32 cellular contexts compared by ENCODE assay signal in genomic region chr14:90349729-90350128, GRCh38.
"Had no signal": no experiment of that assay in that cellular context is flagged by ENCODE, and none has a peak within 500 bp of the region (broad histone marks: within the 10 kb centered on the region; RNA-seq: fewer than 3 reads in every experiment).

No MANE protein-coding gene starts in this region.

- H2AFZ ChIP-seq: hepatocyte had no signal

- H3K4me1 Mint-ChIP-seq: activated naive CD4-positive, alpha-beta T cell treated with anti-CD3 and anti-CD28 coated beads, Interleukin-2, amount 10 ng/mL, durations not matched to agents 7 days and 5 days; activated naive CD8-positive, alpha-beta T cell treated with anti-CD3 and anti-CD28 coated beads, Interleukin-2, amount 10 ng/mL, durations not matched to agents 7 days and 5 days; nephron; stimulated activated memory B cell treated with anti-CD40 and anti-IgM and Interleukin-4, amounts not matched to agents 10 μg/mL and 1 μg/mL and 100 μg/mL, for 72 hours had no signal

- H3K9me3 ChIP-seq: ascending aorta, colonic mucosa, gastrocnemius medialis, mucosa of descending colon, neutrophil, right lobe of liver, stomach, thyroid gland, upper lobe of left lung, vagina had no signal

- H3K4me3 ChIP-seq: ascending aorta, cardiac muscle cell, colonic mucosa, dorsolateral prefrontal cortex, gastrocnemius medialis, hepatocyte, mucosa of descending colon, right lobe of liver, stomach, thyroid gland, upper lobe of left lung, vagina had no signal

- ATAC-seq: activated T-cell treated with anti-CD3 and anti-CD28 coated beads, Interleukin-2, amount 50 U/mL, for 72 hours; effector memory CD8-positive, alpha-beta T cell; gastrocnemius medialis; left cardiac atrium; left ventricle myocardium superior; mucosa of descending colon; right lobe of liver; stimulated activated memory B cell treated with anti-CD40 and anti-IgM and Interleukin-4, amounts not matched to agents 10 μg/mL and 1 μg/mL and 100 μg/mL, for 72 hours had no signal

- H3K4me1 ChIP-seq: ascending aorta, colonic mucosa, gastrocnemius medialis, upper lobe of left lung, vagina had no signal

- H3K27ac ChIP-seq: ascending aorta, cardiac muscle cell, colonic mucosa, dorsolateral prefrontal cortex, gastrocnemius medialis, hepatocyte, neutrophil, right lobe of liver, stomach, thyroid gland, upper lobe of left lung, vagina had no signal

- H3K36me3 Mint-ChIP-seq: activated naive CD4-positive, alpha-beta T cell treated with anti-CD3 and anti-CD28 coated beads, Interleukin-2, amount 10 ng/mL, durations not matched to agents 7 days and 5 days; activated naive CD8-positive, alpha-beta T cell treated with anti-CD3 and anti-CD28 coated beads, Interleukin-2, amount 10 ng/mL, durations not matched to agents 7 days and 5 days; brain; stimulated activated memory B cell treated with anti-CD40 and anti-IgM and Interleukin-4, amounts not matched to agents 10 μg/mL and 1 μg/mL and 100 μg/mL, for 72 hours had no signal

- H3K27me3 ChIP-seq: ascending aorta, cardiac muscle cell, colonic mucosa, dorsolateral prefrontal cortex, gastrocnemius medialis, hepatocyte, right lobe of liver, thyroid gland, upper lobe of left lung, vagina had no signal

- DNase-seq: activated CD4-positive, CD25-positive, alpha-beta regulatory T cell treated with anti-CD3 and anti-CD28 coated beads, Interleukin-2, amount 50 U/mL, for 72 hours; activated naive CD4-positive, alpha-beta T cell treated with anti-CD3 and anti-CD28 coated beads, Interleukin-2, amount 10 ng/mL, durations not matched to agents 7 days and 5 days; activated naive CD8-positive, alpha-beta T cell treated with anti-CD3 and anti-CD28 coated beads, Interleukin-2, amount 10 ng/mL, durations not matched to agents 7 days and 5 days; activated T-cell treated with anti-CD3 and anti-CD28 coated beads for 4 hours; activated T-cell treated with anti-CD3 and anti-CD28 coated beads, Interleukin-2, amount 50 U/mL, for 72 hours; cerebellar nuclear complex; colonic mucosa; dorsolateral prefrontal cortex; effector memory CD8-positive, alpha-beta T cell; erythroblast; gastrocnemius medialis; islet precursor cell; left cardiac atrium; left ventricle myocardium superior; mucosa of descending colon; right lobe of liver; stimulated activated CD4-positive, alpha-beta T cell treated with anti-CD3 and anti-CD28 coated beads, Interleukin-4, amount 100 ng/mL, for 4 hours; stimulated activated CD8-positive, alpha-beta memory T cell treated with anti-CD3 and anti-CD28 coated beads, Interleukin-4, amount 100 ng/mL, for 48 hours; stomach; SW 1271; T-helper 9 cell; thyroid gland; upper lobe of left lung had no signal

- H3K27ac Mint-ChIP-seq: activated naive CD4-positive, alpha-beta T cell treated with anti-CD3 and anti-CD28 coated beads, Interleukin-2, amount 10 ng/mL, durations not matched to agents 7 days and 5 days; activated naive CD8-positive, alpha-beta T cell treated with anti-CD3 and anti-CD28 coated beads, Interleukin-2, amount 10 ng/mL, durations not matched to agents 7 days and 5 days; activated T-cell treated with anti-CD3 and anti-CD28 coated beads, Interleukin-2, amount 50 U/mL, for 72 hours; brain; effector memory CD8-positive, alpha-beta T cell; nephron; stimulated activated memory B cell treated with anti-CD40 and anti-IgM and Interleukin-4, amounts not matched to agents 10 μg/mL and 1 μg/mL and 100 μg/mL, for 72 hours; T-helper 1 cell treated with Interleukin-12 subunit alpha and Interleukin-12 subunit beta and Interleukin-4 antibody, amounts not matched to agents 30 μg/mL and 1 μg/mL, for 36 hours had no signal

- H3K4me3 Mint-ChIP-seq: activated naive CD4-positive, alpha-beta T cell treated with anti-CD3 and anti-CD28 coated beads, Interleukin-2, amount 10 ng/mL, durations not matched to agents 7 days and 5 days; activated naive CD8-positive, alpha-beta T cell treated with anti-CD3 and anti-CD28 coated beads, Interleukin-2, amount 10 ng/mL, durations not matched to agents 7 days and 5 days; activated T-cell treated with anti-CD3 and anti-CD28 coated beads, Interleukin-2, amount 50 U/mL, for 72 hours; brain; effector memory CD8-positive, alpha-beta T cell; nephron; stimulated activated memory B cell treated with anti-CD40 and anti-IgM and Interleukin-4, amounts not matched to agents 10 μg/mL and 1 μg/mL and 100 μg/mL, for 72 hours; T-helper 1 cell treated with Interleukin-12 subunit alpha and Interleukin-12 subunit beta and Interleukin-4 antibody, amounts not matched to agents 30 μg/mL and 1 μg/mL, for 36 hours had no signal

- H3K9me3 Mint-ChIP-seq: activated naive CD4-positive, alpha-beta T cell treated with anti-CD3 and anti-CD28 coated beads, Interleukin-2, amount 10 ng/mL, durations not matched to agents 7 days and 5 days; activated naive CD8-positive, alpha-beta T cell treated with anti-CD3 and anti-CD28 coated beads, Interleukin-2, amount 10 ng/mL, durations not matched to agents 7 days and 5 days; activated T-cell treated with anti-CD3 and anti-CD28 coated beads, Interleukin-2, amount 50 U/mL, for 72 hours; brain; effector memory CD8-positive, alpha-beta T cell; nephron; stimulated activated memory B cell treated with anti-CD40 and anti-IgM and Interleukin-4, amounts not matched to agents 10 μg/mL and 1 μg/mL and 100 μg/mL, for 72 hours; T-helper 1 cell treated with Interleukin-12 subunit alpha and Interleukin-12 subunit beta and Interleukin-4 antibody, amounts not matched to agents 30 μg/mL and 1 μg/mL, for 36 hours had no signal

- H3K79me2 ChIP-seq: hepatocyte had no signal

- H3K4me2 ChIP-seq: hepatocyte had no signal

- H3K36me3 ChIP-seq: ascending aorta, cardiac muscle cell, colonic mucosa, gastrocnemius medialis, neutrophil, right lobe of liver, stomach, thyroid gland, upper lobe of left lung, vagina had no signal
